8 cellular contexts compared by ENCODE assay signal in genomic region chr1:119968068-119968492, GRCh38.
DNase-seq lines count a peak whose midpoint lies in the region; ATAC-seq, FAIRE-seq and TF ChIP-seq lines count a peak whose summit lies in the region.

No MANE protein-coding gene starts in this region.

- H3K4me3 ChIP-seq in AG09309 (ENCODE audit: control insufficient read depth, low read depth, low read length) (no peak overlapping the region), cardiac muscle cell (no peak overlapping the region), spleen (no peak overlapping the region)

- FAIRE-seq in GM18507 (lab: Jason Lieb, UNC) = peak; percentile 64

- H3K27me3 ChIP-seq in cardiac muscle cell (no peaks in the 10 kb centered on the region), spleen (replicated peaks in 1 of 7) (no peaks in the 10 kb centered on the region)

- intact Hi-C loops in spleen (cut with DNase I; ENCODE audit: low total_unique reads) = no loop called here

- TF ChIP-seq CTCF in AG09309 (IDR thresholded peaks at IDR 0.05; ENCODE audit: control insufficient read depth, insufficient read depth, low read depth, low read length, missing control alignments) (peak; percentile 71), cardiac muscle cell (IDR thresholded peaks at IDR 0.05; ENCODE audit: low read depth, low read length) (peak; percentile 78), spleen (IDR thresholded peaks at IDR 0.05 in 8 of 11, conservative IDR thresholded peaks at IDR 0.05 in 3 of 11) (peak; percentile 61 to 91 (median 80))

- peak; percentile 89 for ATAC-seq in HG03354 (IDR thresholded peaks at IDR 0.05; ENCODE audit: poor library complexity, severe bottlenecking, unreplicated experiment)

- peaks cover 14% of the 10 kb centered on the region for H3K36me3 ChIP-seq in cardiac muscle cell
- H3K36me3 ChIP-seq in spleen = peaks cover 0 to 97% (median 59%) of the 10 kb centered on the region in 6 donors

- peaks cover 14% of the 10 kb centered on the region for H3K4me1 ChIP-seq in cardiac muscle cell (ENCODE audit: low read depth)
- peaks cover 0 to 36% (median 13%) of the 10 kb centered on the region in 6 donors for H3K4me1 ChIP-seq in spleen

- WGBS in spleen, 5 donors = 75 to 91% (median 87%) methylated on average over 1 of the region's 1 CpG

- H3K9me3 ChIP-seq in cardiac muscle cell (ENCODE audit: low read depth) (no peaks in the 10 kb centered on the region), spleen (no peaks in the 10 kb centered on the region)

- DNase-seq in AG09309 (ENCODE audit: low read depth) (no peak), GM18507 (ENCODE audit: extremely low spot score, insufficient read length, low read depth) (no peak), SHP77 treated with DMSO at 0.1 percent for 48 hours (lab: John Stamatoyannopoulos, UW) (peak; percentile 5), cardiac muscle cell (ENCODE audit: low read depth in 1 of 2, low spot score in 1 of 2) (peak; percentile 40 to 51), spleen (peak; percentile 87), kidney glomerular epithelial cell (lab: John Stamatoyannopoulos, UW) (no peak)
- peak; percentile 56 for DNase-seq in activated effector memory CD4-positive, alpha-beta T cell treated with Interleukin-2 at 50 U/mL for 16 hours

- no peak overlapping the region for H3K27ac ChIP-seq in cardiac muscle cell
- peak overlapping the region in 2 of 8 donors; percentile 36 to 40 for H3K27ac ChIP-seq in spleen

- TF ChIP-seq POLR2A in spleen (IDR thresholded peaks at IDR 0.05) = no peak

Comparison
In these comparisons a context has a peak if more than half of its experiments do, and no peak if none do; other contexts are left out.
1. DNase-seq: peak in SHP77 treated with DMSO at 0.1 percent for 48 hours (single experiment), activated effector memory CD4-positive, alpha-beta T cell treated with Interleukin-2 at 50 U/mL for 16 hours (single experiment), cardiac muscle cell (2 of 2) and spleen (single experiment); none in AG09309 (single experiment), GM18507 (single experiment) and kidney glomerular epithelial cell (single experiment).
2. Peak in every context shown above with its lines, with median percentiles within 50 percentile points of each other: CTCF ChIP-seq.